In genomic region chr21:42059141-42059540, GRCh38 we compare ENCODE assay signal across 23 cellular contexts. TPM values are rescaled to one million over a fixed set of nuclear protein-coding genes. Genes with fewer than 3 reads are reported as not detected.
"Had no signal": no experiment of that assay in that cellular context is flagged by ENCODE, and none has a peak within 500 bp of the region (broad histone marks: within the 10 kb centered on the region; RNA-seq: fewer than 3 reads in every experiment).

No MANE protein-coding gene starts in this region.

- ATAC-seq: activated T-cell treated with anti-CD3 and anti-CD28 coated beads, Interleukin-2, amount 50 U/mL, for 72 hours; pancreas had no signal

- H2AFZ ChIP-seq: neural progenitor cell had no signal

- H3K27me3 Mint-ChIP-seq: activated B cell treated with CpG ODN at 0.5 μM for 24 hours; activated naive CD8-positive, alpha-beta T cell treated with anti-CD3 and anti-CD28 coated beads, Interleukin-2, amount 10 ng/mL, durations not matched to agents 7 days and 5 days had no signal

- H3K36me3 ChIP-seq: neural progenitor cell, pancreas, stomach had no signal

- H3K9ac ChIP-seq: neural progenitor cell had no signal

- H3K9me3 ChIP-seq: pancreas, stomach, testis had no signal

- H3K27me3 ChIP-seq: neural progenitor cell, pancreas, testis had no signal

- H3K27ac ChIP-seq: epithelial cell of prostate, neural progenitor cell, pancreas, testis had no signal

- H3K9me3 Mint-ChIP-seq: activated B cell treated with CpG ODN at 0.5 μM for 24 hours; activated CD4-positive, alpha-beta T cell treated with anti-CD3 and anti-CD28 coated beads, Interleukin-2, amount 10 ng/mL, durations not matched to agents 24 days and 14 days; activated naive CD8-positive, alpha-beta T cell treated with anti-CD3 and anti-CD28 coated beads, Interleukin-2, amount 10 ng/mL, durations not matched to agents 7 days and 5 days; activated T-cell treated with anti-CD3 and anti-CD28 coated beads, Interleukin-2, amount 50 U/mL, for 72 hours had no signal

- DNase-seq: activated B cell treated with CpG ODN at 0.5 μM for 24 hours; activated CD4-positive, alpha-beta T cell treated with anti-CD3 and anti-CD28 coated beads, Interleukin-2, amount 10 ng/mL, durations not matched to agents 24 days and 14 days; activated CD8-positive, alpha-beta memory T cell treated with anti-CD3 and anti-CD28 coated beads, Interleukin-2, amount 50 U/mL, for 48 hours; activated gamma-delta T cell; activated naive CD8-positive, alpha-beta T cell treated with anti-CD3 and anti-CD28 coated beads, Interleukin-2, amount 10 ng/mL, durations not matched to agents 7 days and 5 days; activated T-cell treated with anti-CD3 and anti-CD28 coated beads, Interleukin-2, amount 50 U/mL, for 72 hours; dermis blood vessel endothelial cell; foreskin melanocyte; head of caudate nucleus; midbrain; pancreas; retina; small intestine; testis had no signal

- H3K4me2 ChIP-seq: neural progenitor cell had no signal

- H3K4me3 ChIP-seq: lung, neural progenitor cell, pancreas, stomach, testis had no signal

- H3K4me1 ChIP-seq: testis had no signal

- FAIRE-seq: pancreas, small intestine, TTC549 had no signal

- H3K27ac Mint-ChIP-seq: activated naive CD8-positive, alpha-beta T cell treated with anti-CD3 and anti-CD28 coated beads, Interleukin-2, amount 10 ng/mL, durations not matched to agents 7 days and 5 days; activated T-cell treated with anti-CD3 and anti-CD28 coated beads, Interleukin-2, amount 50 U/mL, for 72 hours had no signal

- H3K36me3 Mint-ChIP-seq: activated naive CD8-positive, alpha-beta T cell treated with anti-CD3 and anti-CD28 coated beads, Interleukin-2, amount 10 ng/mL, durations not matched to agents 7 days and 5 days; neural progenitor cell had no signal

- H3K4me3 Mint-ChIP-seq: activated B cell treated with CpG ODN at 0.5 μM for 24 hours; activated CD4-positive, alpha-beta T cell treated with anti-CD3 and anti-CD28 coated beads, Interleukin-2, amount 10 ng/mL, durations not matched to agents 24 days and 14 days; activated naive CD8-positive, alpha-beta T cell treated with anti-CD3 and anti-CD28 coated beads, Interleukin-2, amount 10 ng/mL, durations not matched to agents 7 days and 5 days; activated T-cell treated with anti-CD3 and anti-CD28 coated beads, Interleukin-2, amount 50 U/mL, for 72 hours; neural progenitor cell had no signal

RNA-seq across cellular contexts. Expression of gene UMODL1, which starts 12.0 kb away (rescaled TPM):
- total RNA-seq: activated CD4-positive, alpha-beta T cell treated with anti-CD3 and anti-CD28 coated beads, Interleukin-2, amount 10 ng/mL, durations not matched to agents 24 days and 14 days; dermis blood vessel endothelial cell; fibroblast of lung; myocyte; ureter had no signal
- polyA plus RNA-seq: aorta, fibroblast of lung, stomach had no signal
